Comparison of ENCODE assay signal across 1 cellular context in genomic region chr2:85890522-85891176, GRCh38.
TF ChIP-seq lines count a peak whose summit lies in the region.

No MANE protein-coding gene starts in this region.

TF ChIP-seq in K562, 482 proteins besides CTCF, POLR2A, EP300 and RAD21 (continued from another document and continues in another):
- no peak for TF ChIP-seq ZNF407 (IDR thresholded peaks at IDR 0.05; ENCODE audit: low read depth)
- TF ChIP-seq TAF15 (IDR thresholded peaks at IDR 0.05; ENCODE audit: low read depth, low read length) = no peak
- TF ChIP-seq ARNT (IDR thresholded peaks at IDR 0.05) = peak in 1 of 2 experiments; percentile 83; a peak in 1 of 4 replicates
- no peak for TF ChIP-seq HNRNPLL (IDR thresholded peaks at IDR 0.05; ENCODE audit: low read depth, low read length, poor library complexity, severe bottlenecking)
- no peak; the same call in 1 of the 2 replicates for TF ChIP-seq ZNF41 (CRISPR knock-in tag; conservative IDR thresholded peaks at IDR 0.05)
- TF ChIP-seq ZNF707 (CRISPR knock-in tag; conservative IDR thresholded peaks at IDR 0.05) = no peak
- TF ChIP-seq CREB3L1 (IDR thresholded peaks at IDR 0.05; ENCODE audit: borderline replicate concordance, low read depth) = no peak
- peak; percentile 26; the same call in 1 of the 2 replicates for TF ChIP-seq CC2D1A (IDR thresholded peaks at IDR 0.05)
- TF ChIP-seq KDM4B (IDR thresholded peaks at IDR 0.05; ENCODE audit: borderline replicate concordance in 2 of 2, low read depth in 1 of 2) = no peak
- TF ChIP-seq POLR3G (IDR thresholded peaks at IDR 0.05; ENCODE audit: extremely low read depth, insufficient read length, insufficient replicate concordance) = no peak
- no peak for TF ChIP-seq ZNF316 (IDR thresholded peaks at IDR 0.05)
- TF ChIP-seq EWSR1 (IDR thresholded peaks at IDR 0.05; ENCODE audit: borderline replicate concordance, low read depth, partially characterized antibody) = no peak
- 0 out of 2 replicates have a peak, but pooled peaks have one; percentile 38 for TF ChIP-seq FOXJ2 (tag; IDR thresholded peaks at IDR 0.05)
- TF ChIP-seq RB1 (IDR thresholded peaks at IDR 0.05; ENCODE audit: low read depth) = no peak
- no peak for TF ChIP-seq SMARCB1 (IDR thresholded peaks at IDR 0.05; ENCODE audit: insufficient read length, low read depth)
- TF ChIP-seq KLF6 (CRISPR knock-in tag; IDR thresholded peaks at IDR 0.05; ENCODE audit: borderline replicate concordance) = peak; percentile 88
- peak; percentile 70 for TF ChIP-seq ELF4 (CRISPR knock-in tag; IDR thresholded peaks at IDR 0.05)
- no peak for TF ChIP-seq BRCA1 (IDR thresholded peaks at IDR 0.05)
- no peak for TF ChIP-seq BRCA1 (CRISPR knock-in tag; IDR thresholded peaks at IDR 0.05)
- 0 out of 2 replicates have a peak, but pooled peaks have one; percentile 59 for TF ChIP-seq ZNF347 (CRISPR knock-in tag; IDR thresholded peaks at IDR 0.05; ENCODE audit: low read depth)
- TF ChIP-seq NKRF (IDR thresholded peaks at IDR 0.05; ENCODE audit: borderline replicate concordance) = no peak
- no peak for TF ChIP-seq SRSF3 (IDR thresholded peaks at IDR 0.05; ENCODE audit: insufficient read depth, low read length)
- TF ChIP-seq RBM25 (IDR thresholded peaks at IDR 0.05; ENCODE audit: low read depth, low read length, severe bottlenecking) = no peak
- peak; percentile 63; the same call in 1 of the 2 replicates for TF ChIP-seq BACH1 (tag; IDR thresholded peaks at IDR 0.05)
- TF ChIP-seq ZNF589 (CRISPR knock-in tag; IDR thresholded peaks at IDR 0.05; ENCODE audit: low read depth) = no peak
- TF ChIP-seq ARHGAP35 (IDR thresholded peaks at IDR 0.05; ENCODE audit: partially characterized antibody) = no peak
- TF ChIP-seq DEAF1 (CRISPR knock-in tag; IDR thresholded peaks at IDR 0.05) = no peak
- TF ChIP-seq IRF2 (CRISPR knock-in tag; IDR thresholded peaks at IDR 0.05) = no peak
- no peak for TF ChIP-seq ID3 (CRISPR knock-in tag; IDR thresholded peaks at IDR 0.05)
- TF ChIP-seq ID3 (tag; IDR thresholded peaks at IDR 0.05) = peak; percentile 75; the same call in 1 of the 2 replicates
- TF ChIP-seq ZNF512 (tag; IDR thresholded peaks at IDR 0.05) = no peak
- TF ChIP-seq ZFPM2 (CRISPR knock-in tag; IDR thresholded peaks at IDR 0.05) = no peak
- TF ChIP-seq SMAD4 (CRISPR knock-in tag; conservative IDR thresholded peaks at IDR 0.05) = peak; percentile 88
- TF ChIP-seq GATAD2A (IDR thresholded peaks at IDR 0.05) = peak; percentile 20; the same call in 1 of the 2 replicates
- no peak for TF ChIP-seq DACH1 (IDR thresholded peaks at IDR 0.05; ENCODE audit: partially characterized antibody)
- no peak for TF ChIP-seq NR2C1 (IDR thresholded peaks at IDR 0.05)
- TF ChIP-seq NR2C1 (tag; IDR thresholded peaks at IDR 0.05) = peak; percentile 78
- TF ChIP-seq ETV5 (CRISPR knock-in tag; IDR thresholded peaks at IDR 0.05; ENCODE audit: low read depth) = no peak
- no peak for TF ChIP-seq MED1 (CRISPR knock-in tag; IDR thresholded peaks at IDR 0.05; ENCODE audit: borderline replicate concordance)
- peak; percentile 78; the same call in 1 of the 2 replicates for TF ChIP-seq SOX6 (IDR thresholded peaks at IDR 0.05)
- TF ChIP-seq ZBTB43 (CRISPR knock-in tag; IDR thresholded peaks at IDR 0.05) = no peak
- peak; percentile 45; the same call in 1 of the 2 replicates for TF ChIP-seq ZBTB26 (CRISPR knock-in tag; IDR thresholded peaks at IDR 0.05)
- no peak for TF ChIP-seq NRF1 (conservative IDR thresholded peaks at IDR 0.05 in 1 of 2, IDR thresholded peaks at IDR 0.05 in 1 of 2)
- TF ChIP-seq CEBPB (tag; IDR thresholded peaks at IDR 0.05) = no peak
- TF ChIP-seq NBN (IDR thresholded peaks at IDR 0.05; ENCODE audit: low read depth) = peak; percentile 76; the same call in 1 of the 2 replicates
- no peak for TF ChIP-seq BMI1 (IDR thresholded peaks at IDR 0.05; ENCODE audit: low read length)
- 0 out of 2 replicates have a peak, but pooled peaks have one; percentile 30 for TF ChIP-seq ZNF398 (CRISPR knock-in tag; IDR thresholded peaks at IDR 0.05)
- no peak for TF ChIP-seq GABPA (tag; conservative IDR thresholded peaks at IDR 0.05; ENCODE audit: low read depth)
